25 cellular contexts compared by ENCODE assay signal in genomic region chr13:74835579-74835978, GRCh38.
"Had no signal": no experiment of that assay in that cellular context is flagged by ENCODE, and none has a peak within 500 bp of the region (broad histone marks: within the 10 kb centered on the region; RNA-seq: fewer than 3 reads in every experiment).

No MANE protein-coding gene starts in this region.

- H3K9me3 Mint-ChIP-seq: activated CD4-positive, alpha-beta memory T cell treated with anti-CD3 and anti-CD28 coated beads, Interleukin-2, amount 10 ng/mL, durations not matched to agents 7 days and 5 days; activated CD4-positive, alpha-beta T cell treated with anti-CD3 and anti-CD28 coated beads, Interleukin-2, amount 10 ng/mL, durations not matched to agents 7 days and 5 days; activated naive CD4-positive, alpha-beta T cell treated with anti-CD3 and anti-CD28 coated beads, Interleukin-2, amount 10 ng/mL, durations not matched to agents 7 days and 5 days; activated T-cell treated with anti-CD3 and anti-CD28 coated beads, Interleukin-2, amount 50 U/mL, for 24 hours; activated T-cell treated with anti-CD3 and anti-CD28 coated beads, Interleukin-2, amount 50 U/mL, for 72 hours had no signal

- H3K36me3 Mint-ChIP-seq: activated naive CD4-positive, alpha-beta T cell treated with anti-CD3 and anti-CD28 coated beads, Interleukin-2, amount 10 ng/mL, durations not matched to agents 7 days and 5 days; activated naive CD8-positive, alpha-beta T cell; WTC11 had no signal

- H3K27me3 Mint-ChIP-seq: activated CD4-positive, alpha-beta memory T cell treated with anti-CD3 and anti-CD28 coated beads, Interleukin-2, amount 10 ng/mL, durations not matched to agents 7 days and 5 days; activated CD4-positive, alpha-beta T cell treated with anti-CD3 and anti-CD28 coated beads, Interleukin-2, amount 10 ng/mL, durations not matched to agents 7 days and 5 days; activated naive CD4-positive, alpha-beta T cell treated with anti-CD3 and anti-CD28 coated beads, Interleukin-2, amount 10 ng/mL, durations not matched to agents 7 days and 5 days; activated naive CD8-positive, alpha-beta T cell; activated T-cell treated with anti-CD3 and anti-CD28 coated beads, Interleukin-2, amount 50 U/mL, for 24 hours had no signal

- H3K4me1 Mint-ChIP-seq: activated CD4-positive, alpha-beta memory T cell treated with anti-CD3 and anti-CD28 coated beads, Interleukin-2, amount 10 ng/mL, durations not matched to agents 7 days and 5 days; activated CD4-positive, alpha-beta T cell treated with anti-CD3 and anti-CD28 coated beads, Interleukin-2, amount 10 ng/mL, durations not matched to agents 7 days and 5 days; activated naive CD4-positive, alpha-beta T cell treated with anti-CD3 and anti-CD28 coated beads, Interleukin-2, amount 10 ng/mL, durations not matched to agents 7 days and 5 days; endodermal cell; WTC11 had no signal

- H3K27me3 ChIP-seq: brain microvascular endothelial cell had no signal

- H3K27ac Mint-ChIP-seq: activated CD4-positive, alpha-beta memory T cell treated with anti-CD3 and anti-CD28 coated beads, Interleukin-2, amount 10 ng/mL, durations not matched to agents 7 days and 5 days; activated CD4-positive, alpha-beta T cell treated with anti-CD3 and anti-CD28 coated beads, Interleukin-2, amount 10 ng/mL, durations not matched to agents 7 days and 5 days; activated naive CD4-positive, alpha-beta T cell treated with anti-CD3 and anti-CD28 coated beads, Interleukin-2, amount 10 ng/mL, durations not matched to agents 7 days and 5 days; activated naive CD8-positive, alpha-beta T cell; activated T-cell treated with anti-CD3 and anti-CD28 coated beads, Interleukin-2, amount 50 U/mL, for 24 hours; activated T-cell treated with anti-CD3 and anti-CD28 coated beads, Interleukin-2, amount 50 U/mL, for 72 hours; endodermal cell; WTC11 had no signal

- H3K36me3 ChIP-seq: brain microvascular endothelial cell had no signal

- H3K27ac ChIP-seq: brain microvascular endothelial cell, VCaP had no signal

- H3K4me3 Mint-ChIP-seq: activated CD4-positive, alpha-beta memory T cell treated with anti-CD3 and anti-CD28 coated beads, Interleukin-2, amount 10 ng/mL, durations not matched to agents 7 days and 5 days; activated CD4-positive, alpha-beta T cell treated with anti-CD3 and anti-CD28 coated beads, Interleukin-2, amount 10 ng/mL, durations not matched to agents 7 days and 5 days; activated naive CD4-positive, alpha-beta T cell treated with anti-CD3 and anti-CD28 coated beads, Interleukin-2, amount 10 ng/mL, durations not matched to agents 7 days and 5 days; activated naive CD8-positive, alpha-beta T cell; activated T-cell treated with anti-CD3 and anti-CD28 coated beads, Interleukin-2, amount 50 U/mL, for 24 hours; activated T-cell treated with anti-CD3 and anti-CD28 coated beads, Interleukin-2, amount 50 U/mL, for 72 hours; endodermal cell; WTC11 had no signal

- DNase-seq: activated CD4-positive, alpha-beta memory T cell treated with anti-CD3 and anti-CD28 coated beads, Interleukin-2, amount 10 ng/mL, durations not matched to agents 7 days and 5 days; activated CD4-positive, alpha-beta T cell treated with anti-CD3 and anti-CD28 coated beads for 1 hour; activated CD4-positive, alpha-beta T cell treated with anti-CD3 and anti-CD28 coated beads for 4 hours; activated CD4-positive, alpha-beta T cell treated with anti-CD3 and anti-CD28 coated beads, Interleukin-2, amount 10 ng/mL, durations not matched to agents 7 days and 5 days; activated CD4-positive, alpha-beta T cell treated with anti-CD3 and anti-CD28 coated beads, Interleukin-2, amount 50 U/mL, for 4 hours; activated CD8-positive, alpha-beta memory T cell treated with anti-CD3 and anti-CD28 coated beads, Interleukin-2, amount 50 U/mL, for 48 hours; activated gamma-delta T cell; activated naive CD4-positive, alpha-beta T cell; activated naive CD4-positive, alpha-beta T cell treated with anti-CD3 and anti-CD28 coated beads, Interleukin-2, amount 10 ng/mL, durations not matched to agents 7 days and 5 days; activated T-cell treated with anti-CD3 and anti-CD28 coated beads for 4 hours; activated T-cell treated with anti-CD3 and anti-CD28 coated beads, Interleukin-2, amount 50 U/mL, for 24 hours; activated T-cell treated with anti-CD3 and anti-CD28 coated beads, Interleukin-2, amount 50 U/mL, for 72 hours; amniotic stem cell; anterior cingulate cortex; brain microvascular endothelial cell; cortex of kidney; dermis blood vessel endothelial cell; effector CD8-positive, alpha-beta T cell; endodermal cell; foreskin fibroblast; head of caudate nucleus; T-helper 2 cell had no signal
